Comparison of ENCODE assay signal across 15 cellular contexts in the genomic region with DNA sequence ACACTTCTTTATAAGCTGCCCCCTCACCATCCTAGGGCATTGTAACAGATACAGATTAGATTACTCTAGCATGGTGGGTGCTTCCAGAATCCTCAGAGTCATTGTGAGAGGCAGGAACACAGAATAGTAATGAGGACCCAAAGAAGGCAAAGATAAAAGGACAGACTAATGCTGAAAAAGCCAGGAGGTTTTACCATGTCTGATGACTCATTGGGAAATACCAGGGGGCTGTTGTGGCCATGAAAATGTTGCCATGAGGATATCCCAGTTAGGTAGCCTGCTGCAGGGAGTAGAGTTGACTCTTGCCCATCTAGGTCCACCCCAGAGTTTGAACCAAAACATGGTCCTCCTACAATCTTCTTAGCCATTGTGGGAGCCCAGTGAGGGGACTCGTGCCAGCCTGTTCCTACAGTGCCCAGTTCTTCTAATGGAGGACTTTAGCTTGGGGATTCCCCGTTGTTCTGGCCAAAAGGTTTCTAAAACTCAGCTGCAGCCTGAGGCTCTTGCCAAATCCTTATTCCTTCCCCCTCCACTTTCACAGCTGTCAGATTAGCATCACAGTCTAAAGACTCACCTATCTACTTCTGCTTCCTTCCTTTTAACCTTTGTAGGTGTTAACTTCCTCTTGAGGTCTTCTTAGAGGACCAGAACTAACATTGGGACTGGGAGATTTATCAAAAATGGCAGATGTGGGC.
DNase-seq lines count a peak whose midpoint lies in the region; ATAC-seq and FAIRE-seq lines count a peak whose summit lies in the region.
"Had no signal": no experiment of that assay in that cellular context is flagged by ENCODE, and none has a peak within 500 bp of the region (broad histone marks: within the 10 kb centered on the region; RNA-seq: fewer than 3 reads in every experiment).

No MANE protein-coding gene starts in this region.

- WGBS in mesenchymal stem cell, result 95% methylated on average over 2 of the region's 2 CpGs

- H3K36me3 ChIP-seq in mesenchymal stem cell (ENCODE audit: control insufficient read depth in 1 of 2, insufficient read depth in 2 of 2, low read depth in 1 of 2, low read length in 2 of 2), result no peaks in the 10 kb centered on the region
- no peaks in the 10 kb centered on the region for H3K36me3 ChIP-seq in naive thymus-derived CD4-positive, alpha-beta T cell (ENCODE audit: control insufficient read depth in 2 of 3, insufficient read depth in 3 of 3, low read length in 3 of 3)
- H3K36me3 ChIP-seq: esophagus muscularis mucosa, right lobe of liver had no signal

- POLR2A ChIA-PET in naive thymus-derived CD4-positive, alpha-beta T cell (lab: Charles Lee), result no interaction called here

- no peak overlapping the region for H3K27ac Mint-ChIP-seq in naive thymus-derived CD4-positive, alpha-beta T cell
- H3K27ac Mint-ChIP-seq in activated T-helper 1 cell treated with anti-CD3 and anti-CD28 coated beads, Interleukin-12 subunit alpha, Interleukin-12 subunit beta, Interleukin-2, Interleukin-4 antibody, amounts not matched to agents 30 ng/mL and 10 ng/mL and 1 ng/mL, durations not matched to agents 14 hours and 24 hours and 36 hours, result no peak overlapping the region
- H3K27ac Mint-ChIP-seq: CD14-positive monocyte had no signal

- no peaks in the 10 kb centered on the region for H3K9me3 ChIP-seq in mesenchymal stem cell (ENCODE audit: control insufficient read depth, low read length)
- no peaks in the 10 kb centered on the region for H3K9me3 ChIP-seq in naive thymus-derived CD4-positive, alpha-beta T cell (ENCODE audit: control insufficient read depth in 2 of 3, low read length in 3 of 3)
- H3K9me3 ChIP-seq: esophagus muscularis mucosa, right lobe of liver had no signal

- no peak overlapping the region for H2BK120ac ChIP-seq in mesenchymal stem cell (ENCODE audit: low read depth, low read length)

- H3K4me1 ChIP-seq in mesenchymal stem cell (ENCODE audit: control insufficient read depth, insufficient read depth, low read depth, low read length), result no peaks in the 10 kb centered on the region
- H3K4me1 ChIP-seq in naive thymus-derived CD4-positive, alpha-beta T cell (ENCODE audit: control insufficient read depth in 2 of 2, insufficient read depth in 2 of 2, low read length in 2 of 2), result no peaks in the 10 kb centered on the region
- H3K4me1 ChIP-seq: esophagus muscularis mucosa, right lobe of liver had no signal

- no peak overlapping the region for H4K91ac ChIP-seq in mesenchymal stem cell (ENCODE audit: low read length)

- FAIRE-seq in RCC 7860 (lab: Jason Lieb, UNC), result peak; percentile 7

- H3K4me2 ChIP-seq in mesenchymal stem cell (ENCODE audit: low read length, poor library complexity, severe bottlenecking), result no peak overlapping the region

- no peak overlapping the region for H3K9ac ChIP-seq in mesenchymal stem cell (ENCODE audit: low read length)

- peak; percentile 57 for DNase-seq in RCC 7860 (ENCODE audit: low spot score)
- peak; percentile 51 for DNase-seq in mesenchymal stem cell
- DNase-seq in naive thymus-derived CD4-positive, alpha-beta T cell, result no peak
- DNase-seq in NCI-H2029 treated with DMSO at 0.1 percent for 48 hours (lab: John Stamatoyannopoulos, UW), result no peak
- no peak for DNase-seq in activated T-helper 1 cell treated with anti-CD3 and anti-CD28 coated beads, Interleukin-12 subunit alpha, Interleukin-12 subunit beta, Interleukin-2, Interleukin-4 antibody, amounts not matched to agents 30 ng/mL and 10 ng/mL and 1 ng/mL, durations not matched to agents 14 hours and 24 hours and 36 hours (ENCODE audit: low spot score)
- no peak for DNase-seq in NCI-H526 (lab: John Stamatoyannopoulos, UW)
- DNase-seq: HCEC 1CT, NCI-H1048, NCI-H510A, right lobe of liver, substantia nigra had no signal

- H3K18ac ChIP-seq in mesenchymal stem cell (ENCODE audit: low read depth in 1 of 2, low read length in 2 of 2), result peak overlapping the region in 1 of 2 experiments; percentile 54

- no peaks in the 10 kb centered on the region for H3K27me3 ChIP-seq in mesenchymal stem cell (ENCODE audit: control insufficient read depth in 1 of 2, insufficient read depth in 1 of 2, low read length in 2 of 2)
- H3K27me3 ChIP-seq in naive thymus-derived CD4-positive, alpha-beta T cell (ENCODE audit: control insufficient read depth in 2 of 2, insufficient read depth in 2 of 2, low read length in 2 of 2), result no peaks in the 10 kb centered on the region
- H3K27me3 ChIP-seq: esophagus muscularis mucosa, right lobe of liver had no signal

- H2AFZ ChIP-seq in mesenchymal stem cell (ENCODE audit: low read depth, low read length), result no peak overlapping the region

- H3K27ac ChIP-seq in mesenchymal stem cell (ENCODE audit: low read length, poor library complexity, severe bottlenecking), result no peak overlapping the region
- no peak overlapping the region for H3K27ac ChIP-seq in naive thymus-derived CD4-positive, alpha-beta T cell (ENCODE audit: low read depth, low read length)
- H3K27ac ChIP-seq: esophagus muscularis mucosa, right lobe of liver had no signal

- H3K9me3 Mint-ChIP-seq in naive thymus-derived CD4-positive, alpha-beta T cell, result peaks cover 1 to 21% (median 6%) of the 10 kb centered on the region in 11 donors
- H3K9me3 Mint-ChIP-seq in activated T-helper 1 cell treated with anti-CD3 and anti-CD28 coated beads, Interleukin-12 subunit alpha, Interleukin-12 subunit beta, Interleukin-2, Interleukin-4 antibody, amounts not matched to agents 30 ng/mL and 10 ng/mL and 1 ng/mL, durations not matched to agents 14 hours and 24 hours and 36 hours, result peaks cover 14% of the 10 kb centered on the region

- no peak overlapping the region for H2BK5ac ChIP-seq in mesenchymal stem cell (ENCODE audit: low read depth, low read length, poor library complexity, severe bottlenecking)

- no peaks in the 10 kb centered on the region for H3K79me1 ChIP-seq in mesenchymal stem cell (replicated peaks; ENCODE audit: low read length, poor library complexity, severe bottlenecking)

- H3K4ac ChIP-seq in mesenchymal stem cell (ENCODE audit: low read depth in 1 of 2, low read length in 2 of 2), result no peak overlapping the region

- no peak overlapping the region for H3K4me3 ChIP-seq in mesenchymal stem cell (ENCODE audit: insufficient read depth in 1 of 2, low read depth in 1 of 2, low read length in 2 of 2)
- H3K4me3 ChIP-seq in naive thymus-derived CD4-positive, alpha-beta T cell (ENCODE audit: low read length), result no peak overlapping the region
- H3K4me3 ChIP-seq: esophagus muscularis mucosa, right lobe of liver had no signal

- CTCF ChIA-PET in naive thymus-derived CD4-positive, alpha-beta T cell (lab: Charles Lee), result no interaction called here

- H2BK15ac ChIP-seq in mesenchymal stem cell (ENCODE audit: low read depth, poor library complexity, severe bottlenecking), result no peak overlapping the region

- ATAC-seq in GM18909 (IDR thresholded peaks at IDR 0.05; ENCODE audit: poor library complexity, unreplicated experiment) (peak; percentile 74), HG02884 (IDR thresholded peaks at IDR 0.05; ENCODE audit: unreplicated experiment) (peak; percentile 63)
- ATAC-seq in naive thymus-derived CD4-positive, alpha-beta T cell, result no peak
- ATAC-seq: right lobe of liver had no signal

- peak overlapping the region in 1 of 2 experiments; percentile 31 for H2BK12ac ChIP-seq in mesenchymal stem cell (ENCODE audit: low read length in 2 of 2)

- H3K14ac ChIP-seq in mesenchymal stem cell (ENCODE audit: low read length in 2 of 2), result no peak overlapping the region

- intact Hi-C loops in naive thymus-derived CD4-positive, alpha-beta T cell (cut with micrococcal nuclease), result no loop called here
- intact Hi-C loops in activated T-helper 1 cell treated with anti-CD3 and anti-CD28 coated beads, Interleukin-12 subunit alpha, Interleukin-12 subunit beta, Interleukin-2, Interleukin-4 antibody, amounts not matched to agents 30 ng/mL and 10 ng/mL and 1 ng/mL, durations not matched to agents 14 hours and 24 hours and 36 hours (cut with micrococcal nuclease), result no loop called here

- no peak overlapping the region for H3K4me3 Mint-ChIP-seq in naive thymus-derived CD4-positive, alpha-beta T cell
- H3K4me3 Mint-ChIP-seq in activated T-helper 1 cell treated with anti-CD3 and anti-CD28 coated beads, Interleukin-12 subunit alpha, Interleukin-12 subunit beta, Interleukin-2, Interleukin-4 antibody, amounts not matched to agents 30 ng/mL and 10 ng/mL and 1 ng/mL, durations not matched to agents 14 hours and 24 hours and 36 hours, result no peak overlapping the region
- H3K4me3 Mint-ChIP-seq: CD14-positive monocyte had no signal

- no peaks in the 10 kb centered on the region for H3K4me1 Mint-ChIP-seq in naive thymus-derived CD4-positive, alpha-beta T cell
- no peaks in the 10 kb centered on the region for H3K4me1 Mint-ChIP-seq in activated T-helper 1 cell treated with anti-CD3 and anti-CD28 coated beads, Interleukin-12 subunit alpha, Interleukin-12 subunit beta, Interleukin-2, Interleukin-4 antibody, amounts not matched to agents 30 ng/mL and 10 ng/mL and 1 ng/mL, durations not matched to agents 14 hours and 24 hours and 36 hours (ENCODE audit: low read depth)
- H3K4me1 Mint-ChIP-seq: CD14-positive monocyte had no signal

- no peak overlapping the region for H2AK5ac ChIP-seq in mesenchymal stem cell (ENCODE audit: low read length, severe bottlenecking)

- peak overlapping the region; percentile 55 for H4K8ac ChIP-seq in mesenchymal stem cell (ENCODE audit: low read length)

- no peaks in the 10 kb centered on the region for H3K27me3 Mint-ChIP-seq in naive thymus-derived CD4-positive, alpha-beta T cell
- no peaks in the 10 kb centered on the region for H3K27me3 Mint-ChIP-seq in activated T-helper 1 cell treated with anti-CD3 and anti-CD28 coated beads, Interleukin-12 subunit alpha, Interleukin-12 subunit beta, Interleukin-2, Interleukin-4 antibody, amounts not matched to agents 30 ng/mL and 10 ng/mL and 1 ng/mL, durations not matched to agents 14 hours and 24 hours and 36 hours (ENCODE audit: insufficient read depth)

- H3K36me3 Mint-ChIP-seq in naive thymus-derived CD4-positive, alpha-beta T cell, result no peaks in the 10 kb centered on the region
- no peaks in the 10 kb centered on the region for H3K36me3 Mint-ChIP-seq in activated T-helper 1 cell treated with anti-CD3 and anti-CD28 coated beads, Interleukin-12 subunit alpha, Interleukin-12 subunit beta, Interleukin-2, Interleukin-4 antibody, amounts not matched to agents 30 ng/mL and 10 ng/mL and 1 ng/mL, durations not matched to agents 14 hours and 24 hours and 36 hours (ENCODE audit: low read depth)
- H3K36me3 Mint-ChIP-seq: CD14-positive monocyte had no signal

- no peak overlapping the region for H3K23ac ChIP-seq in mesenchymal stem cell (ENCODE audit: low read length in 2 of 2)

Comparison
In these comparisons a context has a peak if more than half of its experiments do, and no peak if none do; other contexts are left out.
1. DNase-seq: peak in RCC 7860 (single experiment) and mesenchymal stem cell (single experiment); none in naive thymus-derived CD4-positive, alpha-beta T cell (0 of 9), NCI-H2029 treated with DMSO at 0.1 percent for 48 hours (single experiment), activated T-helper 1 cell treated with anti-CD3 and anti-CD28 coated beads, Interleukin-12 subunit alpha, Interleukin-12 subunit beta, Interleukin-2, Interleukin-4 antibody, amounts not matched to agents 30 ng/mL and 10 ng/mL and 1 ng/mL, durations not matched to agents 14 hours and 24 hours and 36 hours (single experiment) and NCI-H526 (0 of 2).